15 cellular contexts compared by ENCODE assay signal in genomic region chr10:32948451-32948850, GRCh38. TPM values are rescaled to one million over a fixed set of nuclear protein-coding genes. Genes with fewer than 3 reads are reported as not detected.
DNase-seq lines count a peak whose midpoint lies in the region; ATAC-seq, FAIRE-seq and TF ChIP-seq lines count a peak whose summit lies in the region.
"Had no signal": no experiment of that assay in that cellular context is flagged by ENCODE, and none has a peak within 500 bp of the region (broad histone marks: within the 10 kb centered on the region; RNA-seq: fewer than 3 reads in every experiment).

No MANE protein-coding gene starts in this region.

- no peak for TF ChIP-seq CTCF in activated CD8-positive, alpha-beta T cell treated with anti-CD3 and anti-CD28 coated beads for 36 hours (IDR thresholded peaks at IDR 0.05)

- CTCF ChIA-PET in CD4-positive, alpha-beta memory T cell (lab: Charles Lee; ENCODE audit: partially characterized antibody), result interaction anchor here (1.6 kb wide), 1 partner anchor 8 kb away, joined by 5 read pairs; no protein-coding TSS in a partner anchor
- CTCF ChIA-PET in activated CD8-positive, alpha-beta T cell treated with anti-CD3 and anti-CD28 coated beads for 36 hours (lab: Charles Lee), result no interaction called here

- POLR2A ChIA-PET in CD4-positive, alpha-beta memory T cell (lab: Charles Lee; ENCODE audit: partially characterized antibody), result interaction anchor here (0.6 to 1.8 kb wide), 6 partner anchors 8 to 168 kb away, joined by 3 to 7 read pairs (median 4); no protein-coding TSS in a partner anchor
- POLR2A ChIA-PET in activated CD8-positive, alpha-beta T cell treated with anti-CD3 and anti-CD28 coated beads for 36 hours (lab: Charles Lee), result no interaction called here

- H3K27ac Mint-ChIP-seq in CD4-positive, alpha-beta memory T cell, result peak overlapping the region; percentile 64 to 93 (median 87)
- peak overlapping the region; percentile 73 for H3K27ac Mint-ChIP-seq in activated CD8-positive, alpha-beta T cell treated with anti-CD3 and anti-CD28 coated beads for 36 hours
- peak overlapping the region; percentile 79 for H3K27ac Mint-ChIP-seq in memory B cell
- H3K27ac Mint-ChIP-seq: CD14-positive monocyte had no signal

- no peaks in the 10 kb centered on the region for H3K27me3 Mint-ChIP-seq in CD4-positive, alpha-beta memory T cell
- H3K27me3 Mint-ChIP-seq in activated CD8-positive, alpha-beta T cell treated with anti-CD3 and anti-CD28 coated beads for 36 hours, result no peaks in the 10 kb centered on the region
- H3K27me3 Mint-ChIP-seq in memory B cell, result no peaks in the 10 kb centered on the region

- no peaks in the 10 kb centered on the region for H3K9me3 Mint-ChIP-seq in CD4-positive, alpha-beta memory T cell
- no peaks in the 10 kb centered on the region for H3K9me3 Mint-ChIP-seq in activated CD8-positive, alpha-beta T cell treated with anti-CD3 and anti-CD28 coated beads for 36 hours
- no peaks in the 10 kb centered on the region for H3K9me3 Mint-ChIP-seq in memory B cell
- H3K9me3 Mint-ChIP-seq: CD14-positive monocyte, neural crest cell had no signal

- DNase-seq in CD4-positive, alpha-beta memory T cell, result peak in 4 of 5 donors; percentile 35 to 71 (median 44)
- peak; percentile 21 for DNase-seq in activated CD8-positive, alpha-beta T cell treated with anti-CD3 and anti-CD28 coated beads for 36 hours
- no peak for DNase-seq in memory B cell (ENCODE audit: low spot score in 2 of 2)
- no peak for DNase-seq in H54 (ENCODE audit: insufficient read length, low spot score)
- DNase-seq in D341Med (ENCODE audit: low spot score), result no peak
- no peak for DNase-seq in Kasumi-1 (lab: John Stamatoyannopoulos, UW)
- no peak for DNase-seq in NK-92 treated with Interleukin-12 subunit alpha and Interleukin-12 subunit beta, amount 100 ng/mL, for 24 hours (lab: John Stamatoyannopoulos, UW)
- DNase-seq: activated gamma-delta T cell; stimulated activated CD8-positive, alpha-beta memory T cell treated with anti-CD3 and anti-CD28 coated beads, Interleukin-4, amount 100 ng/mL, for 48 hours had no signal

- H3K27me3 ChIP-seq in CD4-positive, alpha-beta memory T cell (ENCODE audit: insufficient read depth, low read length), result no peaks in the 10 kb centered on the region

- no peak overlapping the region for H3K4me3 ChIP-seq in CD4-positive, alpha-beta memory T cell (ENCODE audit: low read length in 2 of 2)
- H3K4me3 ChIP-seq: HAP-1 had no signal

- TF ChIP-seq POLR2A in H54 (IDR thresholded peaks at IDR 0.05; ENCODE audit: low read depth, low read length), result no peak

- no peaks in the 10 kb centered on the region for H3K36me3 ChIP-seq in CD4-positive, alpha-beta memory T cell (ENCODE audit: insufficient read depth, low read length)
- H3K36me3 ChIP-seq: HAP-1 had no signal

- H3K36me3 Mint-ChIP-seq in CD4-positive, alpha-beta memory T cell, result peaks cover 26 to 42% of the 10 kb centered on the region in 2 donors
- H3K36me3 Mint-ChIP-seq in activated CD8-positive, alpha-beta T cell treated with anti-CD3 and anti-CD28 coated beads for 36 hours (ENCODE audit: low read depth), result peaks cover 7% of the 10 kb centered on the region
- H3K36me3 Mint-ChIP-seq in memory B cell, result peaks cover 19% of the 10 kb centered on the region

- intact Hi-C loops in CD4-positive, alpha-beta memory T cell (cut with micrococcal nuclease), result loop anchor here (1.0 kb wide), 1 partner anchor 10 kb away; the partner anchor contains the start of gene ITGB1
- intact Hi-C loops in activated CD8-positive, alpha-beta T cell treated with anti-CD3 and anti-CD28 coated beads for 36 hours (cut with micrococcal nuclease), result no loop called here

- ATAC-seq in HG03378 (IDR thresholded peaks at IDR 0.05; ENCODE audit: unreplicated experiment) (peak; percentile 42), memory B cell (ENCODE audit: low read depth) (peak; percentile 24)
- ATAC-seq in activated CD8-positive, alpha-beta T cell treated with anti-CD3 and anti-CD28 coated beads for 36 hours, result peak; percentile 70

- peaks cover 99% of the 10 kb centered on the region for H3K4me1 ChIP-seq in CD4-positive, alpha-beta memory T cell (ENCODE audit: insufficient read depth, low read length)

- H3K4me1 Mint-ChIP-seq in CD4-positive, alpha-beta memory T cell, result peaks cover 66 to 95% (median 79%) of the 10 kb centered on the region in 4 donors
- H3K4me1 Mint-ChIP-seq in activated CD8-positive, alpha-beta T cell treated with anti-CD3 and anti-CD28 coated beads for 36 hours (ENCODE audit: low read depth), result peaks cover 55% of the 10 kb centered on the region
- H3K4me1 Mint-ChIP-seq in memory B cell, result peaks cover 45% of the 10 kb centered on the region

- peak overlapping the region; percentile 43 for H3K27ac ChIP-seq in CD4-positive, alpha-beta memory T cell (ENCODE audit: low read depth, low read length)
- H3K27ac ChIP-seq: RWPE1 had no signal

- H3K4me3 Mint-ChIP-seq in CD4-positive, alpha-beta memory T cell, result peak overlapping the region; percentile 32 to 82 (median 68)
- H3K4me3 Mint-ChIP-seq in activated CD8-positive, alpha-beta T cell treated with anti-CD3 and anti-CD28 coated beads for 36 hours, result peak overlapping the region; percentile 1
- peak overlapping the region; percentile 46 for H3K4me3 Mint-ChIP-seq in memory B cell
- H3K4me3 Mint-ChIP-seq: CD14-positive monocyte, neural crest cell had no signal

- no peak for FAIRE-seq in H54 (lab: Jason Lieb, UNC)
- FAIRE-seq: TTC549 had no signal

- H3K9me3 ChIP-seq in CD4-positive, alpha-beta memory T cell (ENCODE audit: control insufficient read depth in 1 of 2, low read length in 2 of 2), result no peaks in the 10 kb centered on the region
- H3K9me3 ChIP-seq: HAP-1 had no signal

RNA-seq across cellular contexts. Expression of gene ITGB1, which starts 9.6 kb away (rescaled TPM):
- total RNA-seq in CD4-positive, alpha-beta memory T cell, result 100 to 1,000 TPM; 420 to 435 TPM
- polyA plus RNA-seq in CD4-positive, alpha-beta memory T cell, result 100 to 1,000 TPM; 634 to 758 TPM
- 10 to 100 TPM; 45.1 to 45.4 TPM for total RNA-seq in activated CD8-positive, alpha-beta T cell treated with anti-CD3 and anti-CD28 coated beads for 36 hours

Comparison
In these comparisons a context has a peak if more than half of its experiments do, and no peak if none do; other contexts are left out.
1. DNase-seq: peak in CD4-positive, alpha-beta memory T cell (4 of 5) and activated CD8-positive, alpha-beta T cell treated with anti-CD3 and anti-CD28 coated beads for 36 hours (single experiment); none in memory B cell (0 of 2), H54 (single experiment), D341Med (single experiment), Kasumi-1 (0 of 2) and NK-92 treated with Interleukin-12 subunit alpha and Interleukin-12 subunit beta, amount 100 ng/mL, for 24 hours (single experiment).
2. H3K4me3 Mint-ChIP-seq: peak in every context shown above with its lines; median percentile 68 in CD4-positive, alpha-beta memory T cell; 46 in memory B cell; 1 in activated CD8-positive, alpha-beta T cell treated with anti-CD3 and anti-CD28 coated beads for 36 hours.
3. RNA of gene ITGB1, which starts 9.6 kb away (total RNA-seq): 420 to 435 TPM in CD4-positive, alpha-beta memory T cell; 45.1 to 45.4 TPM in activated CD8-positive, alpha-beta T cell treated with anti-CD3 and anti-CD28 coated beads for 36 hours; every median in the first group is over 4 times any median in the second.
4. Peak in every context shown above with its lines, with median percentiles within 50 percentile points of each other: H3K27ac Mint-ChIP-seq and ATAC-seq.